In the genomic region with DNA sequence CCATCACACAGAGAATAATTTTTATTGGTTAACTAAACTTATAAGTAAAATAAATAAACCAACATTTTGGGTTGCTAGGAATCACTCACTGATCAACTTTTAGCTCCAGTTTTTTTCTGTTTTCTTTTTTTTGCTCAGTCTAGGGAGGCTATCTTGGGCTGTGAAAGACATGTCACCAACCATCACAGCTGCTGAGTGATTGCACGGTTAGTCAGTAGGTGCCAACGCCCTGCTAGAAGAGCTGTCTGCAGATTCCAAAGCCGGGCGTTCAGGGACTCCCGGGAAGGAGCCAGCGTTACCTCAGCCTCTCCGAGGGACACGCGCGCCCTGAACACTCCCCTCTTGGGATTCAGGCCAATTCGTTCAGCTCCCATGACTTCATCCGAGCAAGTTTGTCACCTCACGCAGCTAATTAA, we compare ENCODE assay signal across 8 cellular contexts. TPM values are rescaled to one million over a fixed set of nuclear protein-coding genes. Genes with fewer than 3 reads are reported as not detected.
DNase-seq lines count a peak whose midpoint lies in the region; ATAC-seq and TF ChIP-seq lines count a peak whose summit lies in the region.

No MANE protein-coding gene starts in this region.

- H3K9me3 Mint-ChIP-seq in CD14-positive monocyte: peaks cover 0 to 3% (median 1%) of the 10 kb centered on the region in 7 donors

- TF ChIP-seq CTCF in CD14-positive monocyte (IDR thresholded peaks at IDR 0.05) (no peak), OCI-LY7 (conservative IDR thresholded peaks at IDR 0.05; ENCODE audit: low read length) (no peak), mammary epithelial cell (conservative IDR thresholded peaks at IDR 0.05 in 1 of 2, IDR thresholded peaks at IDR 0.05 in 1 of 2; ENCODE audit: extremely low read depth in 1 of 2, insufficient read depth in 1 of 2, low read depth in 1 of 2, low read length in 2 of 2) (no peak)

- H3K4me1 Mint-ChIP-seq in CD14-positive monocyte: peaks cover 46% of the 10 kb centered on the region

- CTCF ChIA-PET in OCI-LY7 (lab: Charles Lee; ENCODE audit: unreplicated experiment): no interaction called here
- CTCF ChIA-PET in mammary epithelial cell (lab: Charles Lee; ENCODE audit: low non-redundant PET): no interaction called here

- H3K9ac ChIP-seq in mammary epithelial cell (ENCODE audit: insufficient read depth, low read length) (peak overlapping the region; percentile 99), stomach smooth muscle (ENCODE audit: low read length in 2 of 2) (peak overlapping the region; percentile 95 to 99)

- ATAC-seq in GM18873 (IDR thresholded peaks at IDR 0.05; ENCODE audit: low FRiP score, unreplicated experiment): peak; percentile 19
- peak; percentile 25 for ATAC-seq in HG03095 (IDR thresholded peaks at IDR 0.05; ENCODE audit: unreplicated experiment)

- no peaks in the 10 kb centered on the region for H3K9me2 ChIP-seq in OCI-LY7 (ENCODE audit: insufficient read depth, low read length)

- 2% methylated on average over 9 of the region's 13 CpGs for WGBS in mammary epithelial cell (ENCODE audit: low coverage, missing lambda C conversion rate)

- H3K36me3 ChIP-seq in OCI-LY7 (ENCODE audit: insufficient read depth, low read length) (peaks cover 21% of the 10 kb centered on the region), mammary epithelial cell (ENCODE audit: insufficient read depth, low read length) (no peaks in the 10 kb centered on the region), stomach smooth muscle (ENCODE audit: control insufficient read depth in 2 of 2, insufficient read depth in 2 of 2, low read length in 2 of 2) (no peaks in the 10 kb centered on the region)

- POLR2A ChIA-PET in OCI-LY7 (lab: Charles Lee): interaction anchor here (0.6 to 2.2 kb wide), 5 partner anchors 9 to 1030 kb away, joined by 3 to 12 read pairs (median 4); no protein-coding TSS in a partner anchor

- peak overlapping the region; percentile 91 for H3K4me2 ChIP-seq in OCI-LY7 (ENCODE audit: low read length)
- peak overlapping the region; percentile 90 for H3K4me2 ChIP-seq in mammary epithelial cell (ENCODE audit: insufficient read depth, low read depth, low read length)

- in situ Hi-C loops in mammary epithelial cell (cut with MboI; ENCODE audit: low sequenced_read_pairs in 2 of 2): no loop called here

- H3K27me3 ChIP-seq in mammary epithelial cell (ENCODE audit: insufficient read depth, low read length) (no peaks in the 10 kb centered on the region), stomach smooth muscle (ENCODE audit: control insufficient read depth in 1 of 2, insufficient read depth in 2 of 2, low read length in 2 of 2) (no peaks in the 10 kb centered on the region)

- H3K79me2 ChIP-seq in OCI-LY7 (ENCODE audit: insufficient read depth, low read depth, low read length) (peaks cover 69% of the 10 kb centered on the region), mammary epithelial cell (ENCODE audit: insufficient read depth, low read length) (peaks cover 61% of the 10 kb centered on the region)

- dilution Hi-C loops in mammary epithelial cell (cut with HindIII; ENCODE audit: low sequenced_read_pairs): no loop called here

- peak overlapping the region; percentile 78 for H3K27ac ChIP-seq in OCI-LY7 (ENCODE audit: low read depth, low read length, poor library complexity, severe bottlenecking)
- H3K27ac ChIP-seq in mammary epithelial cell (ENCODE audit: insufficient read depth, low read depth, low read length): peak overlapping the region; percentile 98
- peak overlapping the region; percentile 98 for H3K27ac ChIP-seq in stomach smooth muscle (ENCODE audit: low read length)

- H2AFZ ChIP-seq in OCI-LY7 (ENCODE audit: low read length) (peak overlapping the region; percentile 51), mammary epithelial cell (ENCODE audit: low read depth, low read length) (peak overlapping the region; percentile 95)

- H3K9me3 ChIP-seq in OCI-LY7 (ENCODE audit: low read length) (peaks cover 5% of the 10 kb centered on the region; the same call in 1 of the 2 replicates), mammary epithelial cell (replicated peaks; ENCODE audit: insufficient read depth, low read length) (no peaks in the 10 kb centered on the region), stomach smooth muscle (ENCODE audit: control insufficient read depth in 2 of 2, low read length in 2 of 2) (no peaks in the 10 kb centered on the region)

- BruUV-seq in OCI-LY7 (replicated peaks; lab: Mats Ljungman, UMichigan) (TSS peak; percentile 96), mammary epithelial cell (replicated peaks; lab: Mats Ljungman, UMichigan) (TSS peak; percentile 73)

- peak overlapping the region; percentile 99 to 100 (median 100) for H3K27ac Mint-ChIP-seq in CD14-positive monocyte

- intact Hi-C loops in CD14-positive monocyte (cut with micrococcal nuclease): loop anchor here in 1 of 2 donors (10.0 kb wide), 1 partner anchor 1011 kb away; a partner anchor contains a TSS
- intact Hi-C loops in OCI-LY7 (cut with micrococcal nuclease; ENCODE audit: unreplicated experiment): loop anchor here (5.0 to 10.0 kb wide), 2 partner anchors 1009 to 1779 kb away; a partner anchor contains a TSS
- intact Hi-C loops in mammary epithelial cell (cut with micrococcal nuclease): loop anchor here (1.0 to 5.0 kb wide), 2 partner anchors 26 to 34 kb away; a partner anchor contains a TSS

- peak overlapping the region; percentile 86 for H3K4me3 ChIP-seq in OCI-LY7 (ENCODE audit: low read depth, low read length, poor library complexity, severe bottlenecking)
- H3K4me3 ChIP-seq in mammary epithelial cell (replicated peaks in 1 of 3; ENCODE audit: insufficient read depth in 1 of 3, low read depth in 2 of 3, low read length in 3 of 3): peak overlapping the region; percentile 83 to 93 (median 83)
- peak overlapping the region; percentile 97 to 100 for H3K4me3 ChIP-seq in stomach smooth muscle (ENCODE audit: low read length in 2 of 2)

- no peaks in the 10 kb centered on the region for H3K36me3 Mint-ChIP-seq in CD14-positive monocyte

- H3K4me1 ChIP-seq in OCI-LY7 (ENCODE audit: insufficient read depth, low read length, poor library complexity, severe bottlenecking): peaks cover 29% of the 10 kb centered on the region
- peaks cover 21% of the 10 kb centered on the region for H3K4me1 ChIP-seq in mammary epithelial cell (ENCODE audit: insufficient read depth, low read length)
- peaks cover 6% of the 10 kb centered on the region for H3K4me1 ChIP-seq in stomach smooth muscle (ENCODE audit: control insufficient read depth, insufficient read depth, low read length)

- H3K27me3 Mint-ChIP-seq in CD14-positive monocyte (ENCODE audit: low read depth in 3 of 3): peaks cover 0 to 2% (median 2%) of the 10 kb centered on the region in 3 donors

- DNase-seq in CD14-positive monocyte (ENCODE audit: low spot score) (no peak), OCI-LY7 (ENCODE audit: low spot score) (no peak), mammary epithelial cell (peak; percentile 87), kidney glomerular epithelial cell (lab: John Stamatoyannopoulos, UW) (peak; percentile 94), OCI-M1 (lab: John Stamatoyannopoulos, UW) (no peak)

- H3K4me3 Mint-ChIP-seq in CD14-positive monocyte: peak overlapping the region; percentile 99

- H4K20me1 ChIP-seq in OCI-LY7 (ENCODE audit: insufficient read depth, low read length) (peaks cover 4% of the 10 kb centered on the region; the same call in 1 of the 2 replicates), mammary epithelial cell (ENCODE audit: insufficient read depth, low read length) (no peaks in the 10 kb centered on the region)

RNA-seq across cellular contexts. Expression of a gene that starts 0.6 kb away (rescaled TPM):
- 1 to 10 TPM; 5.5 to 5.9 TPM for polyA plus RNA-seq in CD14-positive monocyte
- 8.6 and 12.9 TPM in 2 replicates for total RNA-seq in OCI-LY7 (2014; rRNA removed; shearing (Covaris generic))
- 18.2 and 18.8 TPM in 2 replicates for total RNA-seq in OCI-LY7 (2022)
- 10 to 100 TPM; 32.0 to 35.9 TPM for total RNA-seq in mammary epithelial cell
- 29.1 TPM for polyA plus RNA-seq in mammary epithelial cell
- polyA minus RNA-seq in mammary epithelial cell: 32.1 TPM

RNA-seq across cellular contexts. Expression of a gene that starts 26.2 kb away (rescaled TPM):
- polyA plus RNA-seq in CD14-positive monocyte: 1 to 10 TPM in 1 of 2 donors, under 1 TPM in 1; 0.86 to 1.4 TPM
- not detected in 2 replicates for total RNA-seq in OCI-LY7 (2014; rRNA removed; shearing (Covaris generic))
- not detected in 2 replicates for total RNA-seq in OCI-LY7 (2022)
- 10 to 100 TPM; 30.3 to 35.4 TPM for total RNA-seq in mammary epithelial cell
- 15.7 TPM for polyA plus RNA-seq in mammary epithelial cell
- polyA minus RNA-seq in mammary epithelial cell: 18.2 TPM

Comparison
In these comparisons a context has a peak if more than half of its experiments do, and no peak if none do; other contexts are left out.
1. DNase-seq: peak in mammary epithelial cell (single experiment) and kidney glomerular epithelial cell (single experiment); none in CD14-positive monocyte (single experiment), OCI-LY7 (single experiment) and OCI-M1 (single experiment).
2. RNA of a gene that starts 26.2 kb away (total RNA-seq): 30.3 to 35.4 TPM in mammary epithelial cell; not detected in OCI-LY7; every median in the first group is over 10 times any median in the second.
3. Peak in every context shown above with its lines, with median percentiles within 50 percentile points of each other: H3K27ac ChIP-seq and H3K4me3 ChIP-seq.